ENCODE assay signal across 12 cellular contexts in the genomic region with DNA sequence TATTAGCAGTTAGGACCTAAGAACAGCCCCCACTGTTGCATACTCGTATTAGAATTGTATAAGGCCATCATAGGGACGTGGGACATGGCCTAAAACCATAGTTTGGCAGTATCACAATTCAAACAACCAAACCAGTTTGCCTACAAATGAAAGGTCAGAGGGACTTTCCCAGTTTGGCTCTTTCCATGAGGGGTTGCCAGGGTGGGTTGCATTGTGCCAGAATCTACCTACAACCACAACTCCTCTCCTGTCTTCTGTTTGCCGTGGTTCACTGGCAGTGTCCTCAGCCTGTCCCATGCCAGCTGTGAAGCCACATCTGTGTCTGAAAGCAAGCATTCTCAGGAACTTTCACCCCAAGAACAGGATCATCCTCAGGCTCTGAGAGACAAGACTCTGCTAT.
"Had no signal": no experiment of that assay in that cellular context is flagged by ENCODE, and none has a peak within 500 bp of the region (broad histone marks: within the 10 kb centered on the region; RNA-seq: fewer than 3 reads in every experiment).

No MANE protein-coding gene starts in this region.

- DNase-seq: activated CD8-positive, alpha-beta memory T cell treated with anti-CD3 and anti-CD28 coated beads, Interleukin-2, amount 10 ng/mL, durations not matched to agents 7 days and 5 days; activated effector memory CD4-positive, alpha-beta T cell treated with anti-CD3 and anti-CD28 coated beads, Interleukin-2, amount 50 U/mL, for 16 hours; activated T-cell treated with anti-CD3 and anti-CD28 coated beads, Interleukin-2, amount 50 U/mL, for 24 hours; anterior cingulate cortex; mucosa of descending colon had no signal

- H3K27me3 Mint-ChIP-seq: activated naive CD8-positive, alpha-beta T cell; activated T-cell treated with anti-CD3 and anti-CD28 coated beads, Interleukin-2, amount 50 U/mL, for 24 hours had no signal

- H3K9me3 Mint-ChIP-seq: nephron; T-helper 2 cell treated with Interferon-gamma antibody and Interleukin-4, amounts not matched to agents 5 μg/mL and 100 μg/mL, for 36 hours had no signal

- H3K9me3 ChIP-seq: breast epithelium, mucosa of descending colon, tibial nerve had no signal

- H3K27me3 ChIP-seq: breast epithelium, tibial nerve had no signal

- H3K4me3 Mint-ChIP-seq: activated CD8-positive, alpha-beta memory T cell treated with anti-CD3 and anti-CD28 coated beads, Interleukin-2, amount 10 ng/mL, durations not matched to agents 7 days and 5 days; activated naive CD8-positive, alpha-beta T cell; activated T-cell treated with anti-CD3 and anti-CD28 coated beads, Interleukin-2, amount 50 U/mL, for 24 hours; nephron; T-helper 2 cell treated with Interferon-gamma antibody and Interleukin-4, amounts not matched to agents 5 μg/mL and 100 μg/mL, for 36 hours had no signal

- H3K27ac ChIP-seq: breast epithelium, tibial nerve had no signal

- H3K36me3 ChIP-seq: breast epithelium, tibial nerve had no signal

- H3K4me1 ChIP-seq: breast epithelium had no signal

- H3K27ac Mint-ChIP-seq: activated CD8-positive, alpha-beta memory T cell treated with anti-CD3 and anti-CD28 coated beads, Interleukin-2, amount 10 ng/mL, durations not matched to agents 7 days and 5 days; activated naive CD8-positive, alpha-beta T cell; activated T-cell treated with anti-CD3 and anti-CD28 coated beads, Interleukin-2, amount 50 U/mL, for 24 hours; nephron; T-helper 2 cell treated with Interferon-gamma antibody and Interleukin-4, amounts not matched to agents 5 μg/mL and 100 μg/mL, for 36 hours had no signal

- H3K4me3 ChIP-seq: breast epithelium, lung, mucosa of descending colon, tibial nerve had no signal

- ATAC-seq: activated CD4-positive, CD25-positive, alpha-beta regulatory T cell treated with anti-CD3 and anti-CD28 coated beads, Interleukin-2, amount 50 U/mL, for 24 hours; activated CD8-positive, alpha-beta memory T cell treated with anti-CD3 and anti-CD28 coated beads, Interleukin-2, amount 10 ng/mL, durations not matched to agents 7 days and 5 days; mucosa of descending colon had no signal
